31 cellular contexts compared by ENCODE assay signal in the genomic region with DNA sequence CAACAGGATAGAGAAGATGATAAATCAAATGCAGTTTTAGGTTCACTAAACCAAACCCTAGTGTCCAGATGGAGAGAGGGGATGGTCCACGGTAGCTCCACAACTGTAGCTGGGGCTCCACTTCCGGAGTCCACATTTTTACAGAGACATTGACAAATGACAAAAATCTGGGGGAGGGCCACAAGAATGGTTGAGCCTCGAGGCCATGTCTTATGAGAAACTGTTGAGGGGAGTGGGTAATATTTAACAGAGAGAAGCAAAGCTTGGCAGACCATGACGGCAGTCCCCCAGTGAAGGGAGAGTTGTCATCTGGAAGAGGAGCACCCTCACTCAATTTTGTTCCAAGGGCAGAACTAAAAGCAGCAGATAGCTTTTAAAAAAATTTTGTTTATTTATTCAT.
"Had no signal": no experiment of that assay in that cellular context is flagged by ENCODE, and none has a peak within 500 bp of the region (broad histone marks: within the 10 kb centered on the region; RNA-seq: fewer than 3 reads in every experiment).

No MANE protein-coding gene starts in this region.

- DNase-seq: activated CD4-positive, alpha-beta memory T cell treated with anti-CD3 and anti-CD28 coated beads for 36 hours; activated CD4-positive, alpha-beta T cell treated with anti-CD3 and anti-CD28 coated beads for 4 hours; activated CD4-positive, alpha-beta T cell treated with anti-CD3 and anti-CD28 coated beads, Interleukin-2, amount 50 U/mL, for 1 hour; activated CD4-positive, CD25-positive, alpha-beta regulatory T cell treated with anti-CD3 and anti-CD28 coated beads, Interleukin-2, amount 50 U/mL, for 72 hours; activated CD8-positive, alpha-beta memory T cell treated with anti-CD3 and anti-CD28 coated beads, Interleukin-2, amount 50 U/mL, for 4 hours; activated gamma-delta T cell treated with Interleukin-2 at 50 U/mL for 16 hours; activated naive CD4-positive, alpha-beta T cell treated with anti-CD3 and anti-CD28 coated beads for 36 hours; activated T-cell treated with anti-CD3 and anti-CD28 coated beads for 4 hours; activated T-cell treated with anti-CD3 and anti-CD28 coated beads, Interleukin-2, amount 50 U/mL, for 4 hours; adrenal gland; body of pancreas; NCI-H1092 treated with DMSO at 0.1 percent for 48 hours; NCI-H1417; NCI-H146; NCI-H187; NCI-H2029 treated with DMSO at 0.1 percent for 48 hours; NCI-H2107; NCI-H2171; NCI-H510A; NCI-H526; NCI-H748 treated with DMSO at 0.1 percent for 48 hours; NK-92 treated with Interleukin-12 subunit alpha and Interleukin-12 subunit beta, amount 100 ng/mL, for 24 hours; PC-9; Right ventricle myocardium superior; T1000 had no signal

- H3K9me3 ChIP-seq: adrenal gland, body of pancreas, breast epithelium had no signal

- H2AFZ ChIP-seq: PC-9 had no signal

- H3K27ac Mint-ChIP-seq: activated CD4-positive, alpha-beta memory T cell treated with anti-CD3 and anti-CD28 coated beads for 36 hours; activated naive CD4-positive, alpha-beta T cell treated with anti-CD3 and anti-CD28 coated beads for 36 hours; activated naive CD4-positive, alpha-beta T cell treated with anti-CD3 and anti-CD28 coated beads, Interleukin-2, amount 50 U/mL, for 72 hours; activated T-helper 1 cell treated with anti-CD3 and anti-CD28 coated beads, Interleukin-12 subunit alpha, Interleukin-12 subunit beta, Interleukin-2, Interleukin-4 antibody, amounts not matched to agents 30 ng/mL and 10 ng/mL and 1 ng/mL, durations not matched to agents 14 hours and 24 hours and 36 hours; WTC11 had no signal

- H3K4me3 ChIP-seq: adrenal gland, body of pancreas, breast epithelium, K562, PC-9, SK-N-MC had no signal

- H3K4me1 ChIP-seq: adrenal gland, body of pancreas, breast epithelium had no signal

- H3K36me3 ChIP-seq: adrenal gland, breast epithelium had no signal

- H3K4me3 Mint-ChIP-seq: activated CD4-positive, alpha-beta memory T cell treated with anti-CD3 and anti-CD28 coated beads for 36 hours; activated naive CD4-positive, alpha-beta T cell treated with anti-CD3 and anti-CD28 coated beads for 36 hours; activated T-cell treated with anti-CD3 and anti-CD28 coated beads, Interleukin-2, amount 50 U/mL, for 4 hours; activated T-helper 1 cell treated with anti-CD3 and anti-CD28 coated beads, Interleukin-12 subunit alpha, Interleukin-12 subunit beta, Interleukin-2, Interleukin-4 antibody, amounts not matched to agents 30 ng/mL and 10 ng/mL and 1 ng/mL, durations not matched to agents 14 hours and 24 hours and 36 hours; WTC11 had no signal

- ATAC-seq: activated naive CD4-positive, alpha-beta T cell treated with anti-CD3 and anti-CD28 coated beads, Interleukin-2, amount 50 U/mL, for 72 hours; activated T-cell treated with anti-CD3 and anti-CD28 coated beads, Interleukin-2, amount 50 U/mL, for 4 hours; body of pancreas; K562; WTC11 had no signal

- H3K27me3 ChIP-seq: breast epithelium had no signal

- H3K36me3 Mint-ChIP-seq: activated CD4-positive, alpha-beta memory T cell treated with anti-CD3 and anti-CD28 coated beads for 36 hours; activated naive CD4-positive, alpha-beta T cell treated with anti-CD3 and anti-CD28 coated beads, Interleukin-2, amount 50 U/mL, for 72 hours; WTC11 had no signal

- H3K9me3 Mint-ChIP-seq: activated CD4-positive, alpha-beta memory T cell treated with anti-CD3 and anti-CD28 coated beads for 36 hours; activated naive CD4-positive, alpha-beta T cell treated with anti-CD3 and anti-CD28 coated beads for 36 hours; activated naive CD4-positive, alpha-beta T cell treated with anti-CD3 and anti-CD28 coated beads, Interleukin-2, amount 50 U/mL, for 72 hours; activated T-cell treated with anti-CD3 and anti-CD28 coated beads, Interleukin-2, amount 50 U/mL, for 4 hours; activated T-helper 1 cell treated with anti-CD3 and anti-CD28 coated beads, Interleukin-12 subunit alpha, Interleukin-12 subunit beta, Interleukin-2, Interleukin-4 antibody, amounts not matched to agents 30 ng/mL and 10 ng/mL and 1 ng/mL, durations not matched to agents 14 hours and 24 hours and 36 hours had no signal

- H3K27ac ChIP-seq: adrenal gland, body of pancreas, breast epithelium, PC-9, SK-N-MC had no signal

- H3K4me2 ChIP-seq: PC-9 had no signal
